In the genomic region with DNA sequence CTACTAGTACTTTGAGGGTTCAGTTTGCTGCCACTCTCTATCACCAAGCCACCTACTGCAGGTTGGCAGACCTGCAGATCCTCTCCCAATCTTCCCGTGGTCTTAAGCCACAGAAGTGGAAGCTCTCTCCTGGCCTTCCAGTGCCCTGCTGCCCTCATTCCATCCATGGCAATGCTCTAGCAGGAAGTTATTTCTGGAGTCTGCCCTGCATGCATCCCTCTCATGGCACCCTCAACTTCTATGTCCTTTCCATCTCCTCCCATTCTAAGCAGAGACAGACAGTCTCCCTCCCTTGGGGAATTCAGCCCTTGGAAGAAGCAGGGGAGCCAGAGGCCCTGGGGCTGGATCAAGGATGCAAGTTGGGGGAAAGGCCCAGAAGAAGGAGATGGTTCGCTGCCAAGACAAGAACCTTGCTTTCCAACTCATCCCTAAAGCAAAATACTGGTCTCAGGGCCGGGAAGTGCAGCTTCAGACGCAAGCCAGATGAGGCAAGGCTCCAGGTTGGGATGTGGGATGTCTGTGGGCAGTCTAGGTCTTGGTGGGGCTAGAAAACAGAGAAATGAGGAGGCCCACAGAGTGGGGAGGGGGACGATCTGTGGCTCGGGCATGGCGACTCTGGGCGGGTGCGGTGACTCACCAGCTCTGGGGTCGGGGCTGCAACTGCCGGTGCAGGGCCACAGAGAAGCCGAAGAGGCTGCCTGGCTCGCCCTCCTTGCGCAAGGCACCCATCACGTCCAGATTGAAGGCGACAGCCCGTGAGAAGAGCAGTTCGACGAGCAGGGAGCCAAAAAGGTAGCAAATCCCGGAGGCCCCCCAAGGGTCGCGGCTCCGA, we compare ENCODE assay signal across 6 cellular contexts. TPM values are rescaled to one million over a fixed set of nuclear protein-coding genes. Genes with fewer than 3 reads are reported as not detected.
DNase-seq lines count a peak whose midpoint lies in the region; ATAC-seq lines count a peak whose summit lies in the region.

No MANE protein-coding gene starts in this region.

- H3K27me3 Mint-ChIP-seq in activated T-cell treated with anti-CD3 and anti-CD28 coated beads, Interleukin-2, amount 50 U/mL, for 4 hours (ENCODE audit: low read depth): peaks cover 19% of the 10 kb centered on the region

- H3K4me3 Mint-ChIP-seq in activated T-cell treated with anti-CD3 and anti-CD28 coated beads, Interleukin-2, amount 50 U/mL, for 4 hours: peak overlapping the region; percentile 82

- DNase-seq in activated T-cell treated with anti-CD3 and anti-CD28 coated beads, Interleukin-2, amount 50 U/mL, for 4 hours: no peak
- no peak for DNase-seq in activated T-cell treated with anti-CD3 and anti-CD28 coated beads, Interleukin-2, amount 50 U/mL, for 1 hour
- peak; percentile 62 for DNase-seq in Right ventricle myocardium superior
- no peak for DNase-seq in germinal center (ENCODE audit: low spot score)
- no peak for DNase-seq in NCI-H1694 (lab: John Stamatoyannopoulos, UW)

- peaks cover 0 to 6% (median 4%) of the 10 kb centered on the region in 5 donors for H3K36me3 ChIP-seq in subcutaneous abdominal adipose tissue (ENCODE audit: control insufficient read depth in 5 of 5, insufficient read depth in 5 of 5, low read length in 5 of 5)

- H3K27me3 ChIP-seq in subcutaneous abdominal adipose tissue (ENCODE audit: control insufficient read depth in 5 of 5, insufficient read depth in 4 of 5, low read length in 5 of 5): peaks cover 0 to 5% (median 0%) of the 10 kb centered on the region in 5 donors

- intact Hi-C loops in Right ventricle myocardium superior (cut with DNase I): no loop called here

- H3K9me3 ChIP-seq in subcutaneous abdominal adipose tissue (ENCODE audit: control insufficient read depth in 5 of 5, low read length in 5 of 5): no peaks in the 10 kb centered on the region

- peaks cover 18% of the 10 kb centered on the region for H3K4me1 Mint-ChIP-seq in activated T-cell treated with anti-CD3 and anti-CD28 coated beads, Interleukin-2, amount 50 U/mL, for 4 hours (ENCODE audit: low read depth)

- peak overlapping the region; percentile 17 to 83 (median 64) for H3K9ac ChIP-seq in subcutaneous abdominal adipose tissue (ENCODE audit: low read length in 5 of 5)

- H3K9me3 Mint-ChIP-seq in activated T-cell treated with anti-CD3 and anti-CD28 coated beads, Interleukin-2, amount 50 U/mL, for 4 hours: no peaks in the 10 kb centered on the region

- no peaks in the 10 kb centered on the region for H3K36me3 Mint-ChIP-seq in activated T-cell treated with anti-CD3 and anti-CD28 coated beads, Interleukin-2, amount 50 U/mL, for 4 hours (ENCODE audit: insufficient read depth)

- peak overlapping the region; percentile 85 for H3K27ac ChIP-seq in subcutaneous abdominal adipose tissue (ENCODE audit: low read depth, low read length)

- ATAC-seq in activated T-cell treated with anti-CD3 and anti-CD28 coated beads, Interleukin-2, amount 50 U/mL, for 4 hours: peak; percentile 34 to 40
- ATAC-seq in Right ventricle myocardium superior (ENCODE audit: poor library complexity): no peak

- H3K4me1 ChIP-seq in subcutaneous abdominal adipose tissue (ENCODE audit: control insufficient read depth in 5 of 5, insufficient read depth in 5 of 5, low read length in 5 of 5): peaks cover 2 to 86% (median 78%) of the 10 kb centered on the region in 5 donors

- peak overlapping the region; percentile 64 to 94 (median 70) for H3K4me3 ChIP-seq in subcutaneous abdominal adipose tissue (ENCODE audit: low read depth in 1 of 5, low read length in 5 of 5)

RNA-seq across cellular contexts. Expression of gene ITGA7, which starts 0.6 kb away (rescaled TPM):
- total RNA-seq in activated T-cell treated with anti-CD3 and anti-CD28 coated beads, Interleukin-2, amount 50 U/mL, for 4 hours: 1 to 10 TPM in 2 of 3 donors, under 1 TPM in 1; 0.91 to 1.4 (median 1.3) TPM
- 437 TPM for total RNA-seq in Right ventricle myocardium superior

RNA-seq across cellular contexts. Expression of gene BLOC1S1, which starts 8.8 kb away (rescaled TPM):
- 10 to 100 TPM; 60.7 to 65.7 (median 61.7) TPM for total RNA-seq in activated T-cell treated with anti-CD3 and anti-CD28 coated beads, Interleukin-2, amount 50 U/mL, for 4 hours
- 119 TPM for total RNA-seq in Right ventricle myocardium superior

RNA-seq across cellular contexts. Expression of gene RDH5, which starts 13.1 kb away (rescaled TPM):
- total RNA-seq in activated T-cell treated with anti-CD3 and anti-CD28 coated beads, Interleukin-2, amount 50 U/mL, for 4 hours: 1 to 10 TPM; 3.9 to 7.4 (median 5.1) TPM
- 10.1 TPM for total RNA-seq in Right ventricle myocardium superior

RNA-seq across cellular contexts. Expression of gene CD63, which starts 21.8 kb away (rescaled TPM):
- 100 to 1,000 TPM; 158 to 177 (median 177) TPM for total RNA-seq in activated T-cell treated with anti-CD3 and anti-CD28 coated beads, Interleukin-2, amount 50 U/mL, for 4 hours
- 723 TPM for total RNA-seq in Right ventricle myocardium superior

RNA-seq across cellular contexts. Expression of gene GDF11, which starts 35.9 kb away (rescaled TPM):
- total RNA-seq in activated T-cell treated with anti-CD3 and anti-CD28 coated beads, Interleukin-2, amount 50 U/mL, for 4 hours: 10 to 100 TPM; 12.3 to 15.5 (median 14.5) TPM
- 6.0 TPM for total RNA-seq in Right ventricle myocardium superior

Comparison
In these comparisons a context has a peak if more than half of its experiments do, and no peak if none do; other contexts are left out.
1. RNA of gene ITGA7, which starts 0.6 kb away (total RNA-seq): 437 TPM in Right ventricle myocardium superior (single experiment); 0.91 to 1.4 TPM in activated T-cell treated with anti-CD3 and anti-CD28 coated beads, Interleukin-2, amount 50 U/mL, for 4 hours; every median in the first group is over 100 times any median in the second.